ENCODE assay signal across 13 cellular contexts in genomic region chr6:53312355-53312754, GRCh38. TPM values are rescaled to one million over a fixed set of nuclear protein-coding genes. Genes with fewer than 3 reads are reported as not detected.
DNase-seq lines count a peak whose midpoint lies in the region; ATAC-seq and TF ChIP-seq lines count a peak whose summit lies in the region.
"Had no signal": no experiment of that assay in that cellular context is flagged by ENCODE, and none has a peak within 500 bp of the region (broad histone marks: within the 10 kb centered on the region; RNA-seq: fewer than 3 reads in every experiment).

No MANE protein-coding gene starts in this region.

- peak overlapping the region; percentile 7 for H3K4me3 Mint-ChIP-seq in stimulated activated naive CD8-positive, alpha-beta T cell treated with anti-CD3 and anti-CD28 coated beads, Interleukin-15, Interleukin-2, amounts not matched to agents 100 ng/mL and 50 ng/mL, for 24 hours
- H3K4me3 Mint-ChIP-seq in activated CD4-positive, alpha-beta memory T cell treated with anti-CD3 and anti-CD28 coated beads, Interleukin-2, amount 10 ng/mL, durations not matched to agents 7 days and 5 days, result no peak overlapping the region
- H3K4me3 Mint-ChIP-seq: activated CD4-positive, alpha-beta T cell treated with anti-CD3 and anti-CD28 coated beads, Interleukin-2, amount 10 ng/mL, durations not matched to agents 7 days and 5 days had no signal

- peaks cover 100% of the 10 kb centered on the region for H3K4me1 Mint-ChIP-seq in stimulated activated naive CD8-positive, alpha-beta T cell treated with anti-CD3 and anti-CD28 coated beads, Interleukin-15, Interleukin-2, amounts not matched to agents 100 ng/mL and 50 ng/mL, for 24 hours (ENCODE audit: low read depth)
- peaks cover 91% of the 10 kb centered on the region for H3K4me1 Mint-ChIP-seq in activated CD4-positive, alpha-beta memory T cell treated with anti-CD3 and anti-CD28 coated beads, Interleukin-2, amount 10 ng/mL, durations not matched to agents 7 days and 5 days

- no peak for DNase-seq in stimulated activated naive CD8-positive, alpha-beta T cell treated with anti-CD3 and anti-CD28 coated beads, Interleukin-15, Interleukin-2, amounts not matched to agents 100 U/mL and 50 U/mL, for 24 hours
- DNase-seq in activated CD4-positive, alpha-beta memory T cell treated with anti-CD3 and anti-CD28 coated beads, Interleukin-2, amount 10 ng/mL, durations not matched to agents 7 days and 5 days, result peak; percentile 40
- no peak for DNase-seq in upper lobe of right lung
- DNase-seq in G401 (ENCODE audit: low spot score), result no peak
- no peak for DNase-seq in SKM-1 (lab: John Stamatoyannopoulos, UW; ENCODE audit: unreplicated experiment)
- DNase-seq: activated CD4-positive, alpha-beta T cell treated with anti-CD3 and anti-CD28 coated beads, Interleukin-2, amount 10 ng/mL, durations not matched to agents 7 days and 5 days; C1 segment of cervical spinal cord; NCI-H1694 treated with DMSO at 0.1 percent for 48 hours; stimulated activated CD4-positive, alpha-beta T cell treated with anti-CD3 and anti-CD28 coated beads, Interleukin-1b, Interleukin-23, amount 100 ng/mL, for 48 hours had no signal

- intact Hi-C loops in upper lobe of right lung (cut with DNase I), result no loop called here

- H3K9me3 ChIP-seq in upper lobe of right lung, result no peaks in the 10 kb centered on the region

- peak overlapping the region; percentile 79 for H3K27ac Mint-ChIP-seq in stimulated activated naive CD8-positive, alpha-beta T cell treated with anti-CD3 and anti-CD28 coated beads, Interleukin-15, Interleukin-2, amounts not matched to agents 100 ng/mL and 50 ng/mL, for 24 hours
- peak overlapping the region; percentile 66 for H3K27ac Mint-ChIP-seq in activated CD4-positive, alpha-beta memory T cell treated with anti-CD3 and anti-CD28 coated beads, Interleukin-2, amount 10 ng/mL, durations not matched to agents 7 days and 5 days
- H3K27ac Mint-ChIP-seq: activated CD4-positive, alpha-beta T cell treated with anti-CD3 and anti-CD28 coated beads, Interleukin-2, amount 10 ng/mL, durations not matched to agents 7 days and 5 days had no signal

- in situ Hi-C loops in G401 (cut with HindIII; ENCODE audit: low sequenced_read_pairs), result no loop called here

- no peaks in the 10 kb centered on the region for H3K27me3 Mint-ChIP-seq in stimulated activated naive CD8-positive, alpha-beta T cell treated with anti-CD3 and anti-CD28 coated beads, Interleukin-15, Interleukin-2, amounts not matched to agents 100 ng/mL and 50 ng/mL, for 24 hours
- H3K27me3 Mint-ChIP-seq in activated CD4-positive, alpha-beta memory T cell treated with anti-CD3 and anti-CD28 coated beads, Interleukin-2, amount 10 ng/mL, durations not matched to agents 7 days and 5 days, result no peaks in the 10 kb centered on the region
- H3K27me3 Mint-ChIP-seq: activated CD4-positive, alpha-beta T cell treated with anti-CD3 and anti-CD28 coated beads, Interleukin-2, amount 10 ng/mL, durations not matched to agents 7 days and 5 days had no signal

- no peak overlapping the region for H3K4me3 ChIP-seq in upper lobe of right lung
- H3K4me3 ChIP-seq: cardiac muscle cell had no signal

- peaks cover 27% of the 10 kb centered on the region for H3K36me3 Mint-ChIP-seq in stimulated activated naive CD8-positive, alpha-beta T cell treated with anti-CD3 and anti-CD28 coated beads, Interleukin-15, Interleukin-2, amounts not matched to agents 100 ng/mL and 50 ng/mL, for 24 hours (ENCODE audit: low read depth)
- peaks cover 26% of the 10 kb centered on the region for H3K36me3 Mint-ChIP-seq in activated CD4-positive, alpha-beta memory T cell treated with anti-CD3 and anti-CD28 coated beads, Interleukin-2, amount 10 ng/mL, durations not matched to agents 7 days and 5 days (ENCODE audit: low read depth)

- TF ChIP-seq CTCF in upper lobe of right lung (IDR thresholded peaks at IDR 0.05), result no peak

- no peak overlapping the region for H3K27ac ChIP-seq in upper lobe of right lung
- H3K27ac ChIP-seq: cardiac muscle cell had no signal

- ATAC-seq in stimulated activated naive CD8-positive, alpha-beta T cell treated with anti-CD3 and anti-CD28 coated beads, Interleukin-15, Interleukin-2, amounts not matched to agents 100 U/mL and 50 U/mL, for 24 hours, result no peak
- ATAC-seq in HG03521 (IDR thresholded peaks at IDR 0.05; ENCODE audit: unreplicated experiment) (peak; percentile 37), upper lobe of right lung (peak; percentile 47), HG03039 (IDR thresholded peaks at IDR 0.05; ENCODE audit: unreplicated experiment) (no peak)

- H3K36me3 ChIP-seq in upper lobe of right lung, result no peaks in the 10 kb centered on the region
- H3K36me3 ChIP-seq: cardiac muscle cell had no signal

- no peaks in the 10 kb centered on the region for H3K9me3 Mint-ChIP-seq in stimulated activated naive CD8-positive, alpha-beta T cell treated with anti-CD3 and anti-CD28 coated beads, Interleukin-15, Interleukin-2, amounts not matched to agents 100 ng/mL and 50 ng/mL, for 24 hours
- H3K9me3 Mint-ChIP-seq in activated CD4-positive, alpha-beta memory T cell treated with anti-CD3 and anti-CD28 coated beads, Interleukin-2, amount 10 ng/mL, durations not matched to agents 7 days and 5 days, result no peaks in the 10 kb centered on the region
- H3K9me3 Mint-ChIP-seq: activated CD4-positive, alpha-beta T cell treated with anti-CD3 and anti-CD28 coated beads, Interleukin-2, amount 10 ng/mL, durations not matched to agents 7 days and 5 days had no signal

- CTCF ChIA-PET in activated CD4-positive, alpha-beta memory T cell treated with anti-CD3 and anti-CD28 coated beads, Interleukin-2, amount 10 ng/mL, durations not matched to agents 7 days and 5 days (lab: Charles Lee), result interaction anchor here (1.0 to 1.2 kb wide), 2 partner anchors 32 to 35 kb away, joined by 3 to 4 read pairs; no protein-coding TSS in a partner anchor

- POLR2A ChIA-PET in activated CD4-positive, alpha-beta memory T cell treated with anti-CD3 and anti-CD28 coated beads, Interleukin-2, amount 10 ng/mL, durations not matched to agents 7 days and 5 days (lab: Charles Lee), result interaction anchor here (1.0 to 6.7 kb wide), 6 partner anchors 9 to 47 kb away, joined by 3 to 48 read pairs (median 4); partner anchors contain the start of gene ELOVL5

- H3K27me3 ChIP-seq in upper lobe of right lung, result no peaks in the 10 kb centered on the region
- H3K27me3 ChIP-seq: cardiac muscle cell had no signal

- H3K4me1 ChIP-seq in upper lobe of right lung, result peaks cover 31% of the 10 kb centered on the region

RNA-seq across cellular contexts. Expression of gene ELOVL5, which starts 36.4 kb away (rescaled TPM):
- total RNA-seq in activated CD4-positive, alpha-beta memory T cell treated with anti-CD3 and anti-CD28 coated beads, Interleukin-2, amount 10 ng/mL, durations not matched to agents 7 days and 5 days, result 100 to 1,000 TPM; 157 to 162 TPM
- 80.4 TPM for total RNA-seq in upper lobe of right lung
- 6.6 and 12.2 TPM in 2 replicates for total RNA-seq in G401 (2014; rRNA removed; shearing (Covaris generic))

Comparison
In these comparisons a context has a peak if more than half of its experiments do, and no peak if none do; other contexts are left out.
1. ATAC-seq: peak in HG03521 (single experiment) and upper lobe of right lung (single experiment); none in stimulated activated naive CD8-positive, alpha-beta T cell treated with anti-CD3 and anti-CD28 coated beads, Interleukin-15, Interleukin-2, amounts not matched to agents 100 U/mL and 50 U/mL, for 24 hours (single experiment) and HG03039 (single experiment).